ENCODE assay signal across 1 cellular context in the genomic region with DNA sequence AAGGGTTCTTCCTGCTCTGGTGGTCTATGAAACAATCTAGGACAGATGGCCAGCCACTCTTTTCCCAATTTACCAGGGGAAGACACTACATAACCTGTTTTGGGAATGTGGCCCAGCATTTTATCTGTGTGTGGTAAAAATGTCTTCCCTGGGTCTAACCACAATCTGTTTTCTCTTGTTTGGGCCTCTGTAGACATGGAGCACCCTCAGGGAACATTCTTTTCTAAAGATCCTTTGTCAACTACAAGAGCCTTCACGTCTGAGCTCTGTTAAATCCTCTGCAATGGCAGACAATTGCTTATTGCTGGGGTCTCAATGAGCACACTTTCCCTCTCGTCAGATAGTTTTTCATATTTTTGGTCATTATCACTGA.
TF ChIP-seq lines count a peak whose summit lies in the region.

No MANE protein-coding gene starts in this region.

TF ChIP-seq in endothelial cell of umbilical vein, 7 proteins besides CTCF, POLR2A, EP300 and RAD21:
- TF ChIP-seq JUN (IDR thresholded peaks at IDR 0.05; ENCODE audit: borderline replicate concordance, insufficient read depth, insufficient read length, low read depth) (no peak), FOS (IDR thresholded peaks at IDR 0.05; ENCODE audit: borderline replicate concordance, insufficient read depth, low read length) (no peak)
- TF ChIP-seq, protein P1, sequence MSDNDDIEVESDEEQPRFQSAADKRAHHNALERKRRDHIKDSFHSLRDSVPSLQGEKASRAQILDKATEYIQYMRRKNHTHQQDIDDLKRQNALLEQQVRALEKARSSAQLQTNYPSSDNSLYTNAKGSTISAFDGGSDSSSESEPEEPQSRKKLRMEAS (IDR thresholded peaks at IDR 0.05; ENCODE audit: insufficient read depth, insufficient read length), result no peak
